In genomic region chrX:129557844-129558243, GRCh38 we compare ENCODE assay signal across 19 cellular contexts. TPM values are rescaled to one million over a fixed set of nuclear protein-coding genes. Genes with fewer than 3 reads are reported as not detected.
"Had no signal": no experiment of that assay in that cellular context is flagged by ENCODE, and none has a peak within 500 bp of the region (broad histone marks: within the 10 kb centered on the region; RNA-seq: fewer than 3 reads in every experiment).

No MANE protein-coding gene starts in this region.

- H3K27ac Mint-ChIP-seq: activated naive CD8-positive, alpha-beta T cell; activated T-cell treated with anti-CD3 and anti-CD28 coated beads, Interleukin-2, amount 50 U/mL, for 72 hours; WTC11 had no signal

- H3K4me3 Mint-ChIP-seq: activated naive CD8-positive, alpha-beta T cell; activated T-cell treated with anti-CD3 and anti-CD28 coated beads, Interleukin-2, amount 50 U/mL, for 72 hours; neural crest cell; WTC11 had no signal

- H3K4me1 Mint-ChIP-seq: neural crest cell, WTC11 had no signal

- DNase-seq: activated CD4-positive, alpha-beta T cell treated with anti-CD3 and anti-CD28 coated beads for 4 hours; activated CD8-positive, alpha-beta memory T cell treated with anti-CD3 and anti-CD28 coated beads, Interleukin-2, amount 50 U/mL, for 48 hours; activated gamma-delta T cell; activated T-cell treated with anti-CD3 and anti-CD28 coated beads, Interleukin-2, amount 50 U/mL, for 72 hours; gastrocnemius medialis; hypothalamus; kidney glomerular epithelial cell; lower lobe of right lung; midbrain; ovary; SIG-M5; stimulated activated CD4-positive, alpha-beta T cell treated with anti-CD3 and anti-CD28 coated beads, Interleukin-12 subunit alpha, Interleukin-12 subunit beta, amount 100 ng/mL, for 4 hours; stimulated activated CD4-positive, alpha-beta T cell treated with anti-CD3 and anti-CD28 coated beads, Interleukin-2, amount 100 ng/mL, for 24 hours; stomach; testis had no signal

- H3K9me3 Mint-ChIP-seq: activated T-cell treated with anti-CD3 and anti-CD28 coated beads, Interleukin-2, amount 50 U/mL, for 72 hours; neural crest cell; WTC11 had no signal

- H3K27me3 Mint-ChIP-seq: activated naive CD8-positive, alpha-beta T cell had no signal

RNA-seq across cellular contexts. Expression of gene SMARCA1, which starts 34.6 kb away (rescaled TPM):
- total RNA-seq: T-helper 1 cell treated with Interleukin-12 subunit alpha and Interleukin-12 subunit beta and Interleukin-4 antibody, amounts not matched to agents 30 ng/mL and 1 ng/mL, for 36 hours had no signal
